8 cellular contexts compared by ENCODE assay signal in genomic region chr16:88703486-88704309, GRCh38. TPM values are rescaled to one million over a fixed set of nuclear protein-coding genes. Genes with fewer than 3 reads are reported as not detected.
DNase-seq lines count a peak whose midpoint lies in the region; ATAC-seq and TF ChIP-seq lines count a peak whose summit lies in the region.

No MANE protein-coding gene starts in this region.

- no peaks in the 10 kb centered on the region for H3K9me3 Mint-ChIP-seq in central memory CD8-positive, alpha-beta T cell

- peak overlapping the region; percentile 96 for H3K27ac Mint-ChIP-seq in central memory CD8-positive, alpha-beta T cell (ENCODE audit: low read depth)

- peaks cover 26% of the 10 kb centered on the region for H3K36me3 ChIP-seq in neutrophil

- no peak for TF ChIP-seq CTCF in GM12864 (IDR thresholded peaks at IDR 0.05; ENCODE audit: low read depth, low read length, missing control alignments)
- TF ChIP-seq CTCF in neutrophil (IDR thresholded peaks at IDR 0.05), result no peak

- no peak for DNase-seq in GM12864 (ENCODE audit: low read depth)
- peak; percentile 30 for DNase-seq in activated CD4-positive, CD25-positive, alpha-beta regulatory T cell treated with anti-CD3 and anti-CD28 coated beads, Interleukin-2, amount 50 U/mL, for 16 hours (ENCODE audit: low read depth, low spot score)
- peak; percentile 47 to 57 for DNase-seq in central memory CD8-positive, alpha-beta T cell (ENCODE audit: low spot score in 2 of 2)
- no peak for DNase-seq in NCI-H1694 (lab: John Stamatoyannopoulos, UW)
- DNase-seq in mesenteric fat pad (ENCODE audit: low spot score), result no peak
- DNase-seq in AG08396 (ENCODE audit: low spot score), result no peak

- ATAC-seq in central memory CD8-positive, alpha-beta T cell (replicated peaks; ENCODE audit: extremely low read depth, poor library complexity, severe bottlenecking), result peak; percentile 11
- no peak for ATAC-seq in HG03571 (IDR thresholded peaks at IDR 0.05; ENCODE audit: unreplicated experiment)

- H3K27ac ChIP-seq in neutrophil, result peak overlapping the region; percentile 100

- H3K4me3 Mint-ChIP-seq in central memory CD8-positive, alpha-beta T cell, result peak overlapping the region; percentile 94

- peaks cover 35% of the 10 kb centered on the region for H3K36me3 Mint-ChIP-seq in central memory CD8-positive, alpha-beta T cell (ENCODE audit: insufficient read depth)

- no peaks in the 10 kb centered on the region for H3K9me3 ChIP-seq in neutrophil

- H3K4me1 Mint-ChIP-seq in central memory CD8-positive, alpha-beta T cell, result peaks cover 42% of the 10 kb centered on the region

- no peaks in the 10 kb centered on the region for H3K27me3 Mint-ChIP-seq in central memory CD8-positive, alpha-beta T cell

- H3K4me1 ChIP-seq in neutrophil (ENCODE audit: control insufficient read depth in 1 of 2, insufficient read depth in 1 of 2, low read depth in 1 of 2, low read length in 1 of 2), result peaks cover 75 to 76% of the 10 kb centered on the region in 2 experiments

- H3K27me3 ChIP-seq in neutrophil, result no peaks in the 10 kb centered on the region

- H3K4me3 ChIP-seq in GM12864 (ENCODE audit: low read depth, low read length) (peak overlapping the region; percentile 23), neutrophil (ENCODE audit: low read depth in 1 of 2, low read length in 1 of 2) (peak overlapping the region; percentile 91 to 99)

RNA-seq across cellular contexts. Expression of gene RNF166, which starts 2.5 kb away (rescaled TPM):
- 22.5 TPM for total RNA-seq in mesenteric fat pad

RNA-seq across cellular contexts. Expression of gene CTU2, which starts 2.6 kb away (rescaled TPM):
- 20.3 TPM for total RNA-seq in mesenteric fat pad

RNA-seq across cellular contexts. Expression of gene SNAI3, which starts 17.4 kb away (rescaled TPM):
- 1.2 TPM for total RNA-seq in mesenteric fat pad

RNA-seq across cellular contexts. Expression of gene MVD, which starts 40.8 kb away (rescaled TPM):
- 22.9 TPM for total RNA-seq in mesenteric fat pad

RNA-seq across cellular contexts. Expression of gene CYBA, which starts 52.8 kb away (rescaled TPM):
- total RNA-seq in mesenteric fat pad, result 183 TPM

Comparison
In these comparisons a context has a peak if more than half of its experiments do, and no peak if none do; other contexts are left out.
1. DNase-seq: peak in activated CD4-positive, CD25-positive, alpha-beta regulatory T cell treated with anti-CD3 and anti-CD28 coated beads, Interleukin-2, amount 50 U/mL, for 16 hours (single experiment) and central memory CD8-positive, alpha-beta T cell (2 of 2); none in GM12864 (single experiment), NCI-H1694 (single experiment), mesenteric fat pad (single experiment) and AG08396 (single experiment).